In genomic region chr16:1380195-1380594, GRCh38 we compare ENCODE assay signal across 8 cellular contexts. TPM values are rescaled to one million over a fixed set of nuclear protein-coding genes. Genes with fewer than 3 reads are reported as not detected.
DNase-seq lines count a peak whose midpoint lies in the region; ATAC-seq and TF ChIP-seq lines count a peak whose summit lies in the region.

No MANE protein-coding gene starts in this region.

- WGBS in thyroid gland, 2 donors: 81 to 87% methylated on average over 10 of the region's 10 CpGs

- peak overlapping the region; percentile 46 for H3K27ac Mint-ChIP-seq in activated T-cell treated with anti-CD3 and anti-CD28 coated beads, Interleukin-2, amount 50 U/mL, for 72 hours
- peak overlapping the region; percentile 77 for H3K27ac Mint-ChIP-seq in glutamatergic neuron (ENCODE audit: unreplicated experiment)

- intact Hi-C loops in thyroid gland (cut with DNase I): no loop called here

- H3K4me1 ChIP-seq in skeletal muscle tissue (ENCODE audit: control insufficient read depth in 3 of 3, insufficient read depth in 3 of 3, low read length in 3 of 3): peaks cover 15 to 22% (median 15%) of the 10 kb centered on the region in 3 donors
- peaks cover 13 to 14% of the 10 kb centered on the region in 2 donors for H3K4me1 ChIP-seq in thyroid gland

- no peaks in the 10 kb centered on the region for H3K27me3 Mint-ChIP-seq in activated T-cell treated with anti-CD3 and anti-CD28 coated beads, Interleukin-2, amount 50 U/mL, for 72 hours (ENCODE audit: low read depth)
- peaks cover 9% of the 10 kb centered on the region for H3K27me3 Mint-ChIP-seq in glutamatergic neuron (ENCODE audit: unreplicated experiment)

- no peak for DNase-seq in activated T-cell treated with anti-CD3 and anti-CD28 coated beads, Interleukin-2, amount 50 U/mL, for 72 hours
- no peak for DNase-seq in activated T-cell treated with anti-CD3 and anti-CD28 coated beads, Interleukin-2, amount 50 U/mL, for 1 hour
- DNase-seq in glutamatergic neuron (no peak), thyroid gland (no peak), SK-N-DZ (ENCODE audit: low spot score) (no peak), GM20000 (ENCODE audit: low spot score) (no peak)

- H3K36me3 ChIP-seq in SU-DHL-6 (ENCODE audit: low read length) (no peaks in the 10 kb centered on the region), skeletal muscle tissue (ENCODE audit: control insufficient read depth in 3 of 3, insufficient read depth in 3 of 3, low read length in 3 of 3) (peaks cover 0 to 9% (median 2%) of the 10 kb centered on the region in 3 donors), thyroid gland (peaks cover 11 to 15% of the 10 kb centered on the region in 2 donors)

- H2AFZ ChIP-seq in SU-DHL-6 (ENCODE audit: low read depth, low read length, severe bottlenecking): peak overlapping the region; percentile 83

- H3K9me3 ChIP-seq in SU-DHL-6 (ENCODE audit: insufficient read depth, low read length) (no peaks in the 10 kb centered on the region), skeletal muscle tissue (ENCODE audit: control insufficient read depth in 3 of 3, low read length in 3 of 3) (no peaks in the 10 kb centered on the region), thyroid gland (no peaks in the 10 kb centered on the region)

- peaks cover 3 to 6% of the 10 kb centered on the region in 2 donors for H3K36me3 Mint-ChIP-seq in activated T-cell treated with anti-CD3 and anti-CD28 coated beads, Interleukin-2, amount 50 U/mL, for 72 hours (ENCODE audit: insufficient read depth in 2 of 2)
- H3K36me3 Mint-ChIP-seq in glutamatergic neuron (ENCODE audit: unreplicated experiment): no peaks in the 10 kb centered on the region

- H3K4me1 Mint-ChIP-seq in activated T-cell treated with anti-CD3 and anti-CD28 coated beads, Interleukin-2, amount 50 U/mL, for 72 hours (ENCODE audit: low read depth): peaks cover 20% of the 10 kb centered on the region
- H3K4me1 Mint-ChIP-seq in glutamatergic neuron (ENCODE audit: low read depth, unreplicated experiment): peaks cover 5% of the 10 kb centered on the region

- H3F3A ChIP-seq in SU-DHL-6 (ENCODE audit: insufficient read depth): no peaks in the 10 kb centered on the region

- ATAC-seq in activated T-cell treated with anti-CD3 and anti-CD28 coated beads, Interleukin-2, amount 50 U/mL, for 72 hours (replicated peaks in 1 of 2): no peak

- H3K9me3 Mint-ChIP-seq in activated T-cell treated with anti-CD3 and anti-CD28 coated beads, Interleukin-2, amount 50 U/mL, for 72 hours: no peaks in the 10 kb centered on the region
- peaks cover 12% of the 10 kb centered on the region for H3K9me3 Mint-ChIP-seq in glutamatergic neuron (ENCODE audit: unreplicated experiment)

- H3K27me3 ChIP-seq in SU-DHL-6 (ENCODE audit: low read length) (no peaks in the 10 kb centered on the region), skeletal muscle tissue (ENCODE audit: control insufficient read depth in 3 of 3, insufficient read depth in 3 of 3, low read length in 3 of 3) (no peaks in the 10 kb centered on the region), thyroid gland (no peaks in the 10 kb centered on the region)

- H3K4me3 ChIP-seq in SU-DHL-6 (ENCODE audit: insufficient read depth, low read length, poor library complexity, severe bottlenecking): peak overlapping the region; percentile 52
- H3K4me3 ChIP-seq in skeletal muscle tissue (ENCODE audit: low read length in 3 of 3): no peak overlapping the region
- no peak overlapping the region for H3K4me3 ChIP-seq in thyroid gland (replicated peaks in 1 of 3)

- TF ChIP-seq CTCF in SU-DHL-6 (IDR thresholded peaks at IDR 0.05; ENCODE audit: insufficient read depth, low read length, poor library complexity, severe bottlenecking) (no peak), glutamatergic neuron (IDR thresholded peaks at IDR 0.05; ENCODE audit: partially characterized antibody, unreplicated experiment) (no peak), thyroid gland (IDR thresholded peaks at IDR 0.05) (no peak), GM20000 (IDR thresholded peaks at IDR 0.05; ENCODE audit: extremely low read depth, missing control alignments) (no peak)

- peak overlapping the region; percentile 57 for H3K4me2 ChIP-seq in SU-DHL-6 (ENCODE audit: low read depth, low read length, poor library complexity, severe bottlenecking)

- H3K9me2 ChIP-seq in SU-DHL-6 (replicated peaks; ENCODE audit: insufficient read depth, low read length): no peaks in the 10 kb centered on the region

- H3K4me3 Mint-ChIP-seq in activated T-cell treated with anti-CD3 and anti-CD28 coated beads, Interleukin-2, amount 50 U/mL, for 72 hours: peak overlapping the region; percentile 83 to 89
- H3K4me3 Mint-ChIP-seq in glutamatergic neuron (ENCODE audit: unreplicated experiment): peak overlapping the region; percentile 87

- no peaks in the 10 kb centered on the region for H4K20me1 ChIP-seq in SU-DHL-6 (ENCODE audit: low read depth, low read length)

- TF ChIP-seq POLR2A in thyroid gland (IDR thresholded peaks at IDR 0.05): no peak

- H3K27ac ChIP-seq in SU-DHL-6 (ENCODE audit: low read depth, low read length): no peak overlapping the region
- peak overlapping the region; percentile 36 for H3K27ac ChIP-seq in skeletal muscle tissue (ENCODE audit: low read depth, low read length)
- no peak overlapping the region for H3K27ac ChIP-seq in thyroid gland

- peak overlapping the region; percentile 79 for H3K9ac ChIP-seq in SU-DHL-6 (ENCODE audit: low read length)
- H3K9ac ChIP-seq in skeletal muscle tissue (ENCODE audit: low read depth in 1 of 3, low read length in 3 of 3): peak overlapping the region in 1 of 3 donors; percentile 50

- H3K79me2 ChIP-seq in SU-DHL-6 (ENCODE audit: insufficient read depth, low read length): peaks cover 11% of the 10 kb centered on the region; the same call in 1 of the 2 replicates

RNA-seq across cellular contexts. Expression of gene GNPTG, which starts 28.5 kb away (rescaled TPM):
- 10 to 100 TPM; 22.1 to 23.8 TPM for total RNA-seq in activated T-cell treated with anti-CD3 and anti-CD28 coated beads, Interleukin-2, amount 50 U/mL, for 72 hours
- total RNA-seq in glutamatergic neuron (ENCODE audit: unreplicated experiment) (50.5 TPM), skeletal muscle tissue (18.3 TPM), thyroid gland (100 to 1,000 TPM in 1 of 4 donors, 10 to 100 TPM in 3; 53.6 to 121 (median 70.0) TPM)
- 25.5 and 25.8 TPM in 2 replicates for polyA plus RNA-seq in SK-N-DZ (2014; cell fraction: cytosol; rRNA removed)
- polyA plus RNA-seq in SK-N-DZ (2014; cell fraction: nucleus; rRNA removed): 105 and 130 TPM in 2 replicates

RNA-seq across cellular contexts. Expression of gene TSR3, which starts 28.5 kb away (rescaled TPM):
- total RNA-seq in activated T-cell treated with anti-CD3 and anti-CD28 coated beads, Interleukin-2, amount 50 U/mL, for 72 hours: 10 to 100 TPM; 39.1 to 44.8 TPM
- total RNA-seq in glutamatergic neuron (ENCODE audit: unreplicated experiment): 52.5 TPM
- total RNA-seq in skeletal muscle tissue: 48.5 TPM
- total RNA-seq in thyroid gland: 100 to 1,000 TPM in 2 of 4 donors, 10 to 100 TPM in 2; 84.1 to 107 (median 96.7) TPM
- polyA plus RNA-seq in SK-N-DZ (2014; cell fraction: cytosol; rRNA removed): 104 and 120 TPM in 2 replicates
- polyA plus RNA-seq in SK-N-DZ (2014; cell fraction: nucleus; rRNA removed): 72.6 and 86.5 TPM in 2 replicates

RNA-seq across cellular contexts. Expression of gene UNKL, which starts 34.3 kb away (rescaled TPM):
- total RNA-seq in activated T-cell treated with anti-CD3 and anti-CD28 coated beads, Interleukin-2, amount 50 U/mL, for 72 hours: 10 to 100 TPM; 51.1 to 69.5 TPM
- total RNA-seq in glutamatergic neuron (ENCODE audit: unreplicated experiment) (30.7 TPM), skeletal muscle tissue (3.7 TPM), thyroid gland (10 to 100 TPM; 26.2 to 46.9 (median 31.3) TPM)
- 13.7 and 16.2 TPM in 2 replicates for polyA plus RNA-seq in SK-N-DZ (2014; cell fraction: cytosol; rRNA removed)
- polyA plus RNA-seq in SK-N-DZ (2014; cell fraction: nucleus; rRNA removed): 80.1 and 109 TPM in 2 replicates

RNA-seq across cellular contexts. Expression of gene UQCC4, which starts 40.4 kb away (rescaled TPM):
- 10 to 100 TPM; 14.5 to 17.9 TPM for total RNA-seq in activated T-cell treated with anti-CD3 and anti-CD28 coated beads, Interleukin-2, amount 50 U/mL, for 72 hours
- 10.4 TPM for total RNA-seq in glutamatergic neuron (ENCODE audit: unreplicated experiment)
- total RNA-seq in skeletal muscle tissue: 10.4 TPM
- total RNA-seq in thyroid gland: 10 to 100 TPM; 16.9 to 19.8 (median 18.2) TPM
- 31.5 and 51.8 TPM in 2 replicates for polyA plus RNA-seq in SK-N-DZ (2014; cell fraction: cytosol; rRNA removed)
- 38.6 and 41.7 TPM in 2 replicates for polyA plus RNA-seq in SK-N-DZ (2014; cell fraction: nucleus; rRNA removed)

RNA-seq across cellular contexts. Expression of gene BAIAP3, which starts 46.8 kb away (rescaled TPM):
- 1 to 10 TPM in 1 of 2 donors, under 1 TPM in 1; 0.26 to 1.1 TPM for total RNA-seq in activated T-cell treated with anti-CD3 and anti-CD28 coated beads, Interleukin-2, amount 50 U/mL, for 72 hours
- total RNA-seq in glutamatergic neuron (ENCODE audit: unreplicated experiment): 26.7 TPM
- 1.0 TPM for total RNA-seq in skeletal muscle tissue
- 1 to 10 TPM in 2 of 4 donors, under 1 TPM in 2; 0.45 to 3.0 (median 1.6) TPM for total RNA-seq in thyroid gland
- polyA plus RNA-seq in SK-N-DZ (2014; cell fraction: cytosol; rRNA removed): 0.51 and 1.2 TPM in 2 replicates
- 7.5 and 9.9 TPM in 2 replicates for polyA plus RNA-seq in SK-N-DZ (2014; cell fraction: nucleus; rRNA removed)
